8 cellular contexts compared by ENCODE assay signal in the genomic region with DNA sequence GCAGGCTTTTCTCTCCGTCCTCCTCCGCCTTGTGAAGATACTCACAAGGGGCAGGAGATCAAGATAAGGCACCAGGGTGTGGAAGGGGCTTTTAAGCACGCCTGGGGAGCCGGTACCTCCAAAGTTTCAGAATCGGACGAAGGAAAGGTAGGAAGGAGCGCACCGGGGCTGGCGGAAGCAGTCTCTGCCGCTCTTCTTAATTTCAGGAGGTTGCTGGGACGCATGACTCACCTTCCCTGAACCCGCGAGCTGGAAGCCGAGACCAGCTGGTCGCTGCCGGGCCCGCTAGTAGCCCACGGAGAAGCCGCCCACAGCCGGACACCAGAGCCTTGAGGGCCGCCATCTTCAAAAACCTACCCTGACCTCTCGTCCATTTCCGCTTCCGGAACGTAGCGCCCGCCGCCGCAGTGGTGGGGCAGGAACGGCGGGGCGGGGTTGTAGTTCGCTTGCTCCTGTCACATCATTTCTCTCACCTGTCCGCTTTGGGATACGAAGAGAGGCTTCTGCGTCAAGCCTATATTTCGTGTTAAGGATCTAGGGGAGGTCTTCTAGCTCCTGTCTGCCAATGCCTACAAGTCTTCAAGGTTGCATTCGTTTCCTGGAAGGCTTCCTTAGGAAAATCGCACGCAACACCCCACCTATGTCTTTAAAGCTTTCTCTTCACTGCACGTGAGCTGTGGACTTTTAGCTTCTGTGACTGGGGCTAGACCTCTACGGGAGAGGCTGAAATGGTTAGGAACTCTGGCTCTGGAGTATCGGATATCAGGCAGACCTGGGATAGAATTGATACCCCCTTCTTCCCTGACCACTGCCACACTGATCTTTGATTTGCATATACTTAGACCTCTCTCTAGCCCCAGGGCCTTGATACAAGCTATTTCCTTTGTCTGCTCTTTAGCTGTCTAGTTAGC. TPM values are rescaled to one million over a fixed set of nuclear protein-coding genes. Genes with fewer than 3 reads are reported as not detected.
DNase-seq lines count a peak whose midpoint lies in the region; FAIRE-seq and TF ChIP-seq lines count a peak whose summit lies in the region.

A gene (minus strand): TSS at position 355 of the 911 bp plus-strand sequence. CDS start 12 bp downstream, at position 343.

- peaks cover 15 to 16% of the 10 kb centered on the region in 2 experiments for H3K4me1 ChIP-seq in neutrophil (ENCODE audit: control insufficient read depth in 1 of 2, insufficient read depth in 1 of 2, low read depth in 1 of 2, low read length in 1 of 2)

- no peak for FAIRE-seq in frontal cortex (lab: Jason Lieb, UNC)

- H3K27me3 ChIP-seq in neutrophil, result peaks cover 44% of the 10 kb centered on the region

- no peaks in the 10 kb centered on the region for H3K36me3 ChIP-seq in neutrophil

- H3K27ac ChIP-seq in neutrophil (peak within 1 kb of the TSS; percentile 63), substantia nigra (ENCODE audit: low read depth, low read length, poor library complexity, severe bottlenecking) (peak within 1 kb of the TSS; percentile 32)

- in situ Hi-C loops in SK-MEL-5 (cut with HindIII; ENCODE audit: low pct_unique_long_range_greater_than_20kb, low sequenced_read_pairs), result no loop called here

- H3K4me3 ChIP-seq in LNCaP clone FGC (ENCODE audit: low read depth, low read length) (peak within 1 kb of the TSS; percentile 81), neutrophil (ENCODE audit: low read depth in 1 of 2, low read length in 1 of 2) (peak within 1 kb of the TSS; percentile 75 to 84)

- no peaks in the 10 kb centered on the region for H3K9me3 ChIP-seq in neutrophil

- TF ChIP-seq CTCF in LNCaP clone FGC (IDR thresholded peaks at IDR 0.05; ENCODE audit: control insufficient read depth, extremely low read depth, insufficient read depth) (no peak), neutrophil (IDR thresholded peaks at IDR 0.05) (no peak)

- peak; percentile 89 for DNase-seq in ELR (ENCODE audit: low read depth)
- DNase-seq in GOT3 (lab: John Stamatoyannopoulos, UW), result peak; percentile 53
- DNase-seq in LNCaP clone FGC (ENCODE audit: low read depth), result peak; percentile 87
- DNase-seq in SK-MEL-5 (ENCODE audit: low read depth, low spot score), result peak; percentile 66
- DNase-seq in activated naive CD4-positive, alpha-beta T cell (lab: John Stamatoyannopoulos, UW), result peak; percentile 27 to 70 (median 45)
- DNase-seq in frontal cortex (ENCODE audit: low spot score in 2 of 2), result peak; percentile 54 to 84
- peak in 47 of 49 donors; percentile 4 to 89 (median 69) for DNase-seq in substantia nigra (lab: John Stamatoyannopoulos, UW)

RNA-seq across cellular contexts. Expression of the gene that starts here (rescaled TPM):
- 80.8 and 83.0 TPM in 2 replicates for total RNA-seq in SK-MEL-5 (2014; rRNA removed; shearing (Covaris generic))
- 62.2 TPM in 2 replicates for polyA plus RNA-seq in SK-MEL-5 (2015; cell fraction: cytosol; rRNA removed)
- 11.3 and 17.2 TPM in 2 replicates for polyA plus RNA-seq in SK-MEL-5 (2015; cell fraction: nucleus; rRNA removed)
- total RNA-seq in frontal cortex, result 16.3 TPM

Comparison
In these comparisons a context has a peak if more than half of its experiments do, and no peak if none do; other contexts are left out.
1. Peak in every context shown above with its lines: DNase-seq, H3K4me3 ChIP-seq and H3K27ac ChIP-seq.